7 cellular contexts compared by ENCODE assay signal in genomic region chr1:33430751-33431593, GRCh38.
A peak's percentile ranks its signal among the peaks of the same experiment; 100 is the strongest.
DNase-seq lines count a peak whose midpoint lies in the region; ATAC-seq and TF ChIP-seq lines count a peak whose summit lies in the region.

A gene with protein sequence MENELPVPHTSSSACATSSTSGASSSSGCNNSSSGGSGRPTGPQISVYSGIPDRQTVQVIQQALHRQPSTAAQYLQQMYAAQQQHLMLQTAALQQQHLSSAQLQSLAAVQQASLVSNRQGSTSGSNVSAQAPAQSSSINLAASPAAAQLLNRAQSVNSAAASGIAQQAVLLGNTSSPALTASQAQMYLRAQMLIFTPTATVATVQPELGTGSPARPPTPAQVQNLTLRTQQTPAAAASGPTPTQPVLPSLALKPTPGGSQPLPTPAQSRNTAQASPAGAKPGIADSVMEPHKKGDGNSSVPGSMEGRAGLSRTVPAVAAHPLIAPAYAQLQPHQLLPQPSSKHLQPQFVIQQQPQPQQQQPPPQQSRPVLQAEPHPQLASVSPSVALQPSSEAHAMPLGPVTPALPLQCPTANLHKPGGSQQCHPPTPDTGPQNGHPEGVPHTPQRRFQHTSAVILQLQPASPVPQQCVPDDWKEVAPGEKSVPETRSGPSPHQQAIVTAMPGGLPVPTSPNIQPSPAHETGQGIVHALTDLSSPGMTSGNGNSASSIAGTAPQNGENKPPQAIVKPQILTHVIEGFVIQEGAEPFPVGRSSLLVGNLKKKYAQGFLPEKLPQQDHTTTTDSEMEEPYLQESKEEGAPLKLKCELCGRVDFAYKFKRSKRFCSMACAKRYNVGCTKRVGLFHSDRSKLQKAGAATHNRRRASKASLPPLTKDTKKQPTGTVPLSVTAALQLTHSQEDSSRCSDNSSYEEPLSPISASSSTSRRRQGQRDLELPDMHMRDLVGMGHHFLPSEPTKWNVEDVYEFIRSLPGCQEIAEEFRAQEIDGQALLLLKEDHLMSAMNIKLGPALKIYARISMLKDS (minus strand): TSS chr1:33431095. CDS start chr1:33375539, 55,556 bp downstream.

- H3K9me3 ChIP-seq in WERI-Rb-1 (ENCODE audit: severe bottlenecking) (no peaks in the 10 kb centered on the region), iPS-18a (ENCODE audit: control insufficient read depth, low read depth, low read length) (no peaks in the 10 kb centered on the region)

- H3K36me3 ChIP-seq in WERI-Rb-1, result no peaks in the 10 kb centered on the region; the same call in 1 of the 2 replicates
- H3K36me3 ChIP-seq in iPS-18a (ENCODE audit: control insufficient read depth, low read depth, low read length), result no peaks in the 10 kb centered on the region

- H3K27me3 ChIP-seq in WERI-Rb-1 (ENCODE audit: insufficient read depth, low read depth, severe bottlenecking), result no peaks in the 10 kb centered on the region
- H3K27me3 ChIP-seq in iPS-18a (ENCODE audit: control insufficient read depth, insufficient read depth, low read length), result peaks cover 37% of the 10 kb centered on the region

- TF ChIP-seq CTCF in WERI-Rb-1 (IDR thresholded peaks at IDR 0.05; ENCODE audit: low read depth, low read length), result no peak

- no peak within 1 kb of the TSS for H3K9ac ChIP-seq in iPS-18a (ENCODE audit: low read length)

- in situ Hi-C loops in T47D (cut with HindIII; ENCODE audit: low pct_unique_long_range_greater_than_20kb, low sequenced_read_pairs), result no loop called here

- ATAC-seq in GM18520 (IDR thresholded peaks at IDR 0.05; ENCODE audit: unreplicated experiment) (peak; percentile 86), HG03097 (IDR thresholded peaks at IDR 0.05; ENCODE audit: low FRiP score, unreplicated experiment) (peak; percentile 78)

- H3K4me3 ChIP-seq in WERI-Rb-1 (ENCODE audit: low read depth, low read length), result peak within 1 kb of the TSS; percentile 58
- peak within 1 kb of the TSS; percentile 62 for H3K4me3 ChIP-seq in iPS-18a (ENCODE audit: low read length)
- peak within 1 kb of the TSS; percentile 67 for H3K4me3 ChIP-seq in skeletal muscle cell (ENCODE audit: low read depth, low read length)

- DNase-seq in NCI-H2171 treated with DMSO at 0.1 percent for 48 hours (lab: John Stamatoyannopoulos, UW), result peak; percentile 98
- DNase-seq in WERI-Rb-1, result peak; percentile 98
- peak; percentile 90 to 96 for DNase-seq in T47D (ENCODE audit: low read depth in 1 of 2, low spot score in 1 of 2)
- peak; percentile 90 for DNase-seq in skeletal muscle cell (ENCODE audit: low read depth)

- H3K4me1 ChIP-seq in iPS-18a (ENCODE audit: control insufficient read depth, low read depth, low read length), result peaks cover 11% of the 10 kb centered on the region

- 0 out of 2 replicates have a peak within 1 kb of the TSS, but pooled peaks have one; percentile 14 for H3K27ac ChIP-seq in WERI-Rb-1
- no peak within 1 kb of the TSS for H3K27ac ChIP-seq in iPS-18a (ENCODE audit: low read length)
